9 cellular contexts compared by ENCODE assay signal in genomic region chr2:201259216-201259615, GRCh38. TPM values are rescaled to one million over a fixed set of nuclear protein-coding genes. Genes with fewer than 3 reads are reported as not detected.
DNase-seq lines count a peak whose midpoint lies in the region; ATAC-seq and TF ChIP-seq lines count a peak whose summit lies in the region.
"Had no signal": no experiment of that assay in that cellular context is flagged by ENCODE, and none has a peak within 500 bp of the region (broad histone marks: within the 10 kb centered on the region; RNA-seq: fewer than 3 reads in every experiment).

No MANE protein-coding gene starts in this region.

- H3K4me3 ChIP-seq in cardiac fibroblast (replicated peaks in 1 of 2; ENCODE audit: low read depth in 2 of 2, low read length in 2 of 2), result peak overlapping the region; percentile 61 to 65

- POLR2A ChIA-PET in CD4-positive, alpha-beta T cell (lab: Charles Lee), result interaction anchor here (1.1 to 6.4 kb wide), 12 partner anchors 11 to 296 kb away, joined by 3 to 78 read pairs (median 6); partner anchors contain the start of genes CASP10, ORC2, STRADB and TRAK2

- H2BK12ac ChIP-seq in H9 (ENCODE audit: insufficient read length, low read depth, low read length), result no peak overlapping the region

- H3K27ac Mint-ChIP-seq in CD4-positive, alpha-beta T cell, result peak overlapping the region; percentile 97
- peak overlapping the region; percentile 93 to 98 for H3K27ac Mint-ChIP-seq in natural killer cell treated with Interleukin-12 subunit alpha and Interleukin-12 subunit beta and Interleukin-15 and Interleukin-18, amount 100 ng/mL, for 72 hours
- no peak overlapping the region for H3K27ac Mint-ChIP-seq in H9

- H2BK20ac ChIP-seq in H9 (ENCODE audit: low read depth, low read length, poor library complexity, severe bottlenecking), result no peak overlapping the region

- CTCF ChIA-PET in CD4-positive, alpha-beta T cell (lab: Charles Lee), result interaction anchor here (1.1 to 9.0 kb wide), 4 partner anchors 8 to 141 kb away, joined by 3 to 86 read pairs (median 9); no protein-coding TSS in a partner anchor

- H3T11ph ChIP-seq in H9 (ENCODE audit: low read length), result no peak overlapping the region

- peaks cover 79% of the 10 kb centered on the region for H3K4me1 Mint-ChIP-seq in CD4-positive, alpha-beta T cell (ENCODE audit: low read depth)
- H3K4me1 Mint-ChIP-seq in natural killer cell treated with Interleukin-12 subunit alpha and Interleukin-12 subunit beta and Interleukin-15 and Interleukin-18, amount 100 ng/mL, for 72 hours (ENCODE audit: low read depth in 2 of 2), result peaks cover 65 to 77% of the 10 kb centered on the region in 2 donors
- peaks cover 26 to 27% of the 10 kb centered on the region in 2 experiments for H3K4me1 Mint-ChIP-seq in H9

- no peak overlapping the region for H2AFZ ChIP-seq in H9 (ENCODE audit: low read length)

- no peaks in the 10 kb centered on the region for H3K27me3 Mint-ChIP-seq in CD4-positive, alpha-beta T cell
- no peaks in the 10 kb centered on the region for H3K27me3 Mint-ChIP-seq in natural killer cell treated with Interleukin-12 subunit alpha and Interleukin-12 subunit beta and Interleukin-15 and Interleukin-18, amount 100 ng/mL, for 72 hours
- H3K27me3 Mint-ChIP-seq in H9 (ENCODE audit: low read depth), result no peaks in the 10 kb centered on the region; the same call in 1 of the 2 replicates

- no peaks in the 10 kb centered on the region for H3K23me2 ChIP-seq in H9 (ENCODE audit: insufficient read length, low read depth, low read length, poor library complexity, severe bottlenecking)

- H2BK15ac ChIP-seq in H9 (ENCODE audit: low read depth, low read length), result no peak overlapping the region

- no peak overlapping the region for H3K4me2 ChIP-seq in H9 (ENCODE audit: insufficient read depth, insufficient read length, low read length)

- TF ChIP-seq CTCF in CD4-positive, alpha-beta T cell (IDR thresholded peaks at IDR 0.05), result no peak
- no peak for TF ChIP-seq CTCF in cardiac fibroblast (IDR thresholded peaks at IDR 0.05; ENCODE audit: low read depth, low read length)
- no peak for TF ChIP-seq CTCF in H9 (conservative IDR thresholded peaks at IDR 0.05)

- no peaks in the 10 kb centered on the region for H4K20me1 ChIP-seq in H9 (ENCODE audit: control insufficient read depth, insufficient read depth, insufficient read length)

- H4K91ac ChIP-seq in H9 (ENCODE audit: insufficient read length, low read depth, low read length), result no peak overlapping the region

- H2AK5ac ChIP-seq in H9 (ENCODE audit: insufficient read length, low read length), result no peak overlapping the region

- no peaks in the 10 kb centered on the region for H3K9me3 Mint-ChIP-seq in CD4-positive, alpha-beta T cell
- no peaks in the 10 kb centered on the region for H3K9me3 Mint-ChIP-seq in natural killer cell treated with Interleukin-12 subunit alpha and Interleukin-12 subunit beta and Interleukin-15 and Interleukin-18, amount 100 ng/mL, for 72 hours
- H3K9me3 Mint-ChIP-seq in H9, result no peaks in the 10 kb centered on the region

- ATAC-seq in CD4-positive, alpha-beta T cell (ENCODE audit: poor library complexity), result no peak
- no peak for ATAC-seq in natural killer cell treated with Interleukin-12 subunit alpha and Interleukin-12 subunit beta and Interleukin-15 and Interleukin-18, amount 100 ng/mL, for 72 hours
- no peak for ATAC-seq in GM19463 (IDR thresholded peaks at IDR 0.05; ENCODE audit: unreplicated experiment)

- intact Hi-C loops in CD4-positive, alpha-beta T cell (cut with DNase I, micrococcal nuclease), result loop anchor here in 1 of 2 experiments (2.0 to 10.0 kb wide), 2 partner anchors 370 to 1006 kb away; partner anchors contain the start of genes NIF3L1, NOP58 and PPIL3

- H3K4me3 Mint-ChIP-seq in CD4-positive, alpha-beta T cell, result peak overlapping the region; percentile 89
- H3K4me3 Mint-ChIP-seq in natural killer cell treated with Interleukin-12 subunit alpha and Interleukin-12 subunit beta and Interleukin-15 and Interleukin-18, amount 100 ng/mL, for 72 hours, result peak overlapping the region; percentile 93
- peak overlapping the region in 1 of 2 experiments; percentile 5; a peak in 1 of 5 replicates for H3K4me3 Mint-ChIP-seq in H9

- H2BK5ac ChIP-seq in H9 (ENCODE audit: insufficient read length, low read length), result no peak overlapping the region

- H3K9ac ChIP-seq in H9 (ENCODE audit: extremely low read depth, insufficient read length, low read length), result no peak overlapping the region

- peak overlapping the region; percentile 100 for H3K27ac ChIP-seq in CD4-positive, alpha-beta T cell (ENCODE audit: low read depth, low read length)
- H3K27ac ChIP-seq in H9 (ENCODE audit: insufficient read length, low read depth, low read length), result no peak overlapping the region

- H4K5ac ChIP-seq in H9 (ENCODE audit: insufficient read length, low read depth, low read length), result no peak overlapping the region

- no peak overlapping the region for H3K14ac ChIP-seq in H9 (ENCODE audit: insufficient read depth, low read length)

- no peak overlapping the region for H3K56ac ChIP-seq in H9 (ENCODE audit: insufficient read length, low read depth, low read length)

- H3K4me1 ChIP-seq in H9 (ENCODE audit: insufficient read depth, low read length), result peaks cover 11% of the 10 kb centered on the region

- WGBS in H9 (ENCODE audit: extremely low coverage, insufficient read length, low lambda C conversion rate), result no CpG with 5 or more reads among the region's 5 CpGs

- no peaks in the 10 kb centered on the region for H3K79me1 ChIP-seq in H9 (ENCODE audit: insufficient read depth, low read depth, low read length, poor library complexity, severe bottlenecking)

- no peak overlapping the region for H2BK120ac ChIP-seq in H9 (ENCODE audit: low read depth, low read length, poor library complexity, severe bottlenecking)

- H3K23ac ChIP-seq in H9 (ENCODE audit: insufficient read length, low read depth, low read length), result no peak overlapping the region

- no peak overlapping the region for H3K18ac ChIP-seq in H9 (ENCODE audit: insufficient read length, low read depth, low read length)

- H3K79me2 ChIP-seq in H9 (ENCODE audit: insufficient read depth, low read length), result no peaks in the 10 kb centered on the region

- H3K9me3 ChIP-seq in CD4-positive, alpha-beta T cell (ENCODE audit: control insufficient read depth, low read length), result no peaks in the 10 kb centered on the region
- H3K9me3 ChIP-seq in H9 (ENCODE audit: control insufficient read depth, low read depth, low read length), result no peaks in the 10 kb centered on the region

- H3K4ac ChIP-seq in H9 (ENCODE audit: low read depth, low read length), result no peak overlapping the region

- no peak overlapping the region for H4K8ac ChIP-seq in H9 (replicated peaks; ENCODE audit: insufficient read length, low read depth, low read length)

- H3K27me3 ChIP-seq in CD4-positive, alpha-beta T cell (ENCODE audit: control insufficient read depth, insufficient read depth, low read length), result no peaks in the 10 kb centered on the region
- no peaks in the 10 kb centered on the region for H3K27me3 ChIP-seq in H9 (ENCODE audit: insufficient read depth, low read length)

- peaks cover 43% of the 10 kb centered on the region for H3K36me3 Mint-ChIP-seq in CD4-positive, alpha-beta T cell (ENCODE audit: low read depth)
- peaks cover 10% of the 10 kb centered on the region for H3K36me3 Mint-ChIP-seq in natural killer cell treated with Interleukin-12 subunit alpha and Interleukin-12 subunit beta and Interleukin-15 and Interleukin-18, amount 100 ng/mL, for 72 hours
- no peaks in the 10 kb centered on the region; a peak in 1 of 7 replicates for H3K36me3 Mint-ChIP-seq in H9 (ENCODE audit: insufficient read depth in 1 of 3, low read depth in 3 of 3)

- no peak for DNase-seq in CD4-positive, alpha-beta T cell
- peak; percentile 19 for DNase-seq in NAMALWA (ENCODE audit: low spot score)
- DNase-seq in cardiac fibroblast (ENCODE audit: low read depth in 2 of 2), result no peak
- no peak for DNase-seq in natural killer cell treated with Interleukin-12 subunit alpha and Interleukin-12 subunit beta and Interleukin-15 and Interleukin-18, amount 100 ng/mL, for 72 hours (ENCODE audit: low spot score)
- no peak for DNase-seq in H9
- no peak for DNase-seq in mesenteric fat pad (ENCODE audit: low spot score)
- no peak for DNase-seq in GM19238 (ENCODE audit: insufficient read length, low spot score)
- DNase-seq: NCI-H187 treated with DMSO at 0.1 percent for 48 hours had no signal

RNA-seq across cellular contexts. Expression of gene CASP8, which starts 1.1 kb away (rescaled TPM):
- 100 to 1,000 TPM; 172 to 175 TPM for total RNA-seq in CD4-positive, alpha-beta T cell
- total RNA-seq in natural killer cell treated with Interleukin-12 subunit alpha and Interleukin-12 subunit beta and Interleukin-15 and Interleukin-18, amount 100 ng/mL, for 72 hours, result 10 to 100 TPM; 76.8 to 83.7 TPM
- total RNA-seq in H9 (2021) (7.8 and 10.0 TPM in 2 replicates), mesenteric fat pad (25.2 TPM)

Comparison
In these comparisons a context has a peak if more than half of its experiments do, and no peak if none do; other contexts are left out.
1. H3K27ac Mint-ChIP-seq: peak in CD4-positive, alpha-beta T cell (single experiment) and natural killer cell treated with Interleukin-12 subunit alpha and Interleukin-12 subunit beta and Interleukin-15 and Interleukin-18, amount 100 ng/mL, for 72 hours (2 of 2); none in H9 (0 of 3).